Comparison of ENCODE assay signal across 9 cellular contexts in genomic region chr9:88660611-88661010, GRCh38.
DNase-seq lines count a peak whose midpoint lies in the region; ATAC-seq and TF ChIP-seq lines count a peak whose summit lies in the region.
"Had no signal": no experiment of that assay in that cellular context is flagged by ENCODE, and none has a peak within 500 bp of the region (broad histone marks: within the 10 kb centered on the region; RNA-seq: fewer than 3 reads in every experiment).

No MANE protein-coding gene starts in this region.

- intact Hi-C loops in mucosa of descending colon (cut with DNase I, micrococcal nuclease): no loop called here

- H3K4me3 ChIP-seq in NB4 (ENCODE audit: low read depth, low read length) (no peak overlapping the region), mucosa of descending colon (no peak overlapping the region)

- H3K4me1 Mint-ChIP-seq in endothelial cell (ENCODE audit: unreplicated experiment): no peaks in the 10 kb centered on the region
- H3K4me1 Mint-ChIP-seq in T-cell: no peaks in the 10 kb centered on the region

- POLR2A ChIA-PET in T-cell (lab: Charles Lee): no interaction called here

- H3K27ac Mint-ChIP-seq in endothelial cell (ENCODE audit: unreplicated experiment) (no peak overlapping the region), T-cell (no peak overlapping the region)
- H3K27ac Mint-ChIP-seq: CD8-positive, alpha-beta T cell had no signal

- peaks cover 1% of the 10 kb centered on the region for H3K27me3 Mint-ChIP-seq in endothelial cell (ENCODE audit: unreplicated experiment)
- peaks cover 2 to 16% of the 10 kb centered on the region in 2 donors for H3K27me3 Mint-ChIP-seq in T-cell

- no peak for ATAC-seq in T-cell (replicated peaks in 1 of 4)
- no peak for ATAC-seq in GM19351 (IDR thresholded peaks at IDR 0.05; ENCODE audit: unreplicated experiment)
- ATAC-seq in mucosa of descending colon: no peak
- ATAC-seq: CD8-positive, alpha-beta T cell had no signal

- TF ChIP-seq CTCF in NB4 (IDR thresholded peaks at IDR 0.05; ENCODE audit: low read depth, low read length) (peak; percentile 39), endothelial cell (IDR thresholded peaks at IDR 0.05; ENCODE audit: unreplicated experiment) (peak; percentile 59), mucosa of descending colon (IDR thresholded peaks at IDR 0.05) (no peak)

- no peak for TF ChIP-seq POLR2A in NB4 (IDR thresholded peaks at IDR 0.05; ENCODE audit: extremely low read depth, insufficient read length)

- no peaks in the 10 kb centered on the region for H3K36me3 ChIP-seq in mucosa of descending colon (ENCODE audit: low read depth)

- CTCF ChIA-PET in T-cell (lab: Charles Lee): no interaction called here

- H3K4me3 Mint-ChIP-seq in endothelial cell (ENCODE audit: unreplicated experiment): no peak overlapping the region
- H3K4me3 Mint-ChIP-seq in T-cell: no peak overlapping the region
- H3K4me3 Mint-ChIP-seq: CD8-positive, alpha-beta T cell had no signal

- H3K9me3 Mint-ChIP-seq in endothelial cell (ENCODE audit: unreplicated experiment) (no peaks in the 10 kb centered on the region), T-cell (no peaks in the 10 kb centered on the region)
- H3K9me3 Mint-ChIP-seq: CD8-positive, alpha-beta T cell had no signal

- no peaks in the 10 kb centered on the region for H3K36me3 Mint-ChIP-seq in endothelial cell (ENCODE audit: low read depth, unreplicated experiment)
- no peaks in the 10 kb centered on the region for H3K36me3 Mint-ChIP-seq in T-cell
- H3K36me3 Mint-ChIP-seq: CD8-positive, alpha-beta T cell had no signal

- peak; percentile 30 for DNase-seq in activated CD4-positive, alpha-beta T cell treated with anti-CD3 and anti-CD28 coated beads for 48 hours
- no peak for DNase-seq in activated CD4-positive, alpha-beta T cell treated with anti-CD3 and anti-CD28 coated beads for 4 hours
- DNase-seq in NB4 (ENCODE audit: low read depth) (peak; percentile 51), endothelial cell (ENCODE audit: low spot score) (peak; percentile 50), retina (peak; percentile 54), T-cell (no peak), mucosa of descending colon (no peak)
- DNase-seq: CD8-positive, alpha-beta T cell had no signal

- H3K4me1 ChIP-seq in mucosa of descending colon (ENCODE audit: low read depth): no peaks in the 10 kb centered on the region

- H3K9me3 ChIP-seq in mucosa of descending colon: no peaks in the 10 kb centered on the region

Comparison
In these comparisons a context has a peak if more than half of its experiments do, and no peak if none do; other contexts are left out.
1. DNase-seq: peak in activated CD4-positive, alpha-beta T cell treated with anti-CD3 and anti-CD28 coated beads for 48 hours (single experiment), NB4 (single experiment), endothelial cell (single experiment) and retina (single experiment); none in activated CD4-positive, alpha-beta T cell treated with anti-CD3 and anti-CD28 coated beads for 4 hours (0 of 2), T-cell (0 of 34) and mucosa of descending colon (0 of 3).